ENCODE assay signal across 1 cellular context in the genomic region with DNA sequence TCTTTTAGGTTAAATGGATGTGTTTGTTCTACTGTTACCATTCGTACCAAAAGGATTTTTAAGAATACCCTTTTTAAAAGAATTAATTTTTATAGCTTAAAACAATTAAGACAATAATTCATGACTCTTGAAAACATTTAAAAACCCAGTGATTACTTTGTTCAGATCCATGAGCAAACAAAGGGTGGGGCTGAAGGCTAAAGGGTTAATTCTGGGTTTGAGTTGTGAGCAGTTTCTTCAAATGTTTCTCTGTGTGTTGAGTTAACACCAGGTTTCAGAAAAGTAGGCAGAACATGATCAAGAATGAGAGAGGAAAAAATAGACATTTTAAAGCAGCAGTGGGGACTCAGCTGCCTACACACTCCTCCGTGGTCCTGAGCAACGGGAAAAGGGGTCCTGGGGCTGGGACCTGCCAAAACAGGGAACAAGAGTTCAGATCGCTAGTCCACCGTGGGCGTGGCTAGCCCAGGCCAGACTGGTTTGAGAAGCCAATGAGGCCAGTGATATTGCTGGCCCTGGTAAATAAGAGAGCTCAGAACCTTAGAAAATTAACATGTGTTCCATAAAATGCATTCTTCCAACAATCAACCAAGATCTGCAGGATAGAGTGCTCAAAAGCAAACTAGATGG.
TF ChIP-seq lines count a peak whose summit lies in the region.

No MANE protein-coding gene starts in this region.

TF ChIP-seq in HEK293, 187 proteins besides CTCF, POLR2A, EP300 and RAD21 (continued from another document):
- TF ChIP-seq, protein P1, sequence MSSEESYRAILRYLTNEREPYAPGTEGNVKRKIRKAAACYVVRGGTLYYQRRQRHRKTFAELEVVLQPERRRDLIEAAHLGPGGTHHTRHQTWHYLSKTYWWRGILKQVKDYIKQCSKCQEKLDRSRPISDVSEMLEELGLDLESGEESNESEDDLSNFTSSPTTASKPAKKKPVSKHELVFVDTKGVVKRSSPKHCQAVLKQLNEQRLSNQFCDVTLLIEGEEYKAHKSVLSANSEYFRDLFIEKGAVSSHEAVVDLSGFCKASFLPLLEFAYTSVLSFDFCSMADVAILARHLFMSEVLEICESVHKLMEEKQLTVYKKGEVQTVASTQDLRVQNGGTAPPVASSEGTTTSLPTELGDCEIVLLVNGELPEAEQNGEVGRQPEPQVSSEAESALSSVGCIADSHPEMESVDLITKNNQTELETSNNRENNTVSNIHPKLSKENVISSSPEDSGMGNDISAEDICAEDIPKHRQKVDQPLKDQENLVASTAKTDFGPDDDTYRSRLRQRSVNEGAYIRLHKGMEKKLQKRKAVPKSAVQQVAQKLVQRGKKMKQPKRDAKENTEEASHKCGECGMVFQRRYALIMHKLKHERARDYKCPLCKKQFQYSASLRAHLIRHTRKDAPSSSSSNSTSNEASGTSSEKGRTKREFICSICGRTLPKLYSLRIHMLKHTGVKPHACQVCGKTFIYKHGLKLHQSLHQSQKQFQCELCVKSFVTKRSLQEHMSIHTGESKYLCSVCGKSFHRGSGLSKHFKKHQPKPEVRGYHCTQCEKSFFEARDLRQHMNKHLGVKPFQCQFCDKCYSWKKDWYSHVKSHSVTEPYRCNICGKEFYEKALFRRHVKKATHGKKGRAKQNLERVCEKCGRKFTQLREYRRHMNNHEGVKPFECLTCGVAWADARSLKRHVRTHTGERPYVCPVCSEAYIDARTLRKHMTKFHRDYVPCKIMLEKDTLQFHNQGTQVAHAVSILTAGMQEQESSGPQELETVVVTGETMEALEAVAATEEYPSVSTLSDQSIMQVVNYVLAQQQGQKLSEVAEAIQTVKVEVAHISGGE (tag by site-specific recombination; conservative IDR thresholded peaks at IDR 0.05; ENCODE audit: low read depth): no peak
- TF ChIP-seq ZBTB8A (tag by site-specific recombination; IDR thresholded peaks at IDR 0.05): no peak
- no peak for TF ChIP-seq ZNF394 (tag by site-specific recombination; IDR thresholded peaks at IDR 0.05; ENCODE audit: borderline replicate concordance)
- TF ChIP-seq HOXA7 (CRISPR knock-in tag; IDR thresholded peaks at IDR 0.05; ENCODE audit: borderline replicate concordance): no peak
- TF ChIP-seq ZBTB17 (tag by site-specific recombination; IDR thresholded peaks at IDR 0.05): peak; percentile 52
- TF ChIP-seq ZNF600 (tag by site-specific recombination; IDR thresholded peaks at IDR 0.05): peak; percentile 40; the same call in 1 of the 2 replicates
- TF ChIP-seq, protein P2, sequence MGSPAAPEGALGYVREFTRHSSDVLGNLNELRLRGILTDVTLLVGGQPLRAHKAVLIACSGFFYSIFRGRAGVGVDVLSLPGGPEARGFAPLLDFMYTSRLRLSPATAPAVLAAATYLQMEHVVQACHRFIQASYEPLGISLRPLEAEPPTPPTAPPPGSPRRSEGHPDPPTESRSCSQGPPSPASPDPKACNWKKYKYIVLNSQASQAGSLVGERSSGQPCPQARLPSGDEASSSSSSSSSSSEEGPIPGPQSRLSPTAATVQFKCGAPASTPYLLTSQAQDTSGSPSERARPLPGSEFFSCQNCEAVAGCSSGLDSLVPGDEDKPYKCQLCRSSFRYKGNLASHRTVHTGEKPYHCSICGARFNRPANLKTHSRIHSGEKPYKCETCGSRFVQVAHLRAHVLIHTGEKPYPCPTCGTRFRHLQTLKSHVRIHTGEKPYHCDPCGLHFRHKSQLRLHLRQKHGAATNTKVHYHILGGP (tag by site-specific recombination; IDR thresholded peaks at IDR 0.05): no peak
TF ChIP-seq in HEK293: peak in this region for 4.
